ENCODE assay signal across 8 cellular contexts in genomic region chr1:67687198-67687545, GRCh38. TPM values are rescaled to one million over a fixed set of nuclear protein-coding genes. Genes with fewer than 3 reads are reported as not detected.
DNase-seq lines count a peak whose midpoint lies in the region; TF ChIP-seq lines count a peak whose summit lies in the region.

No MANE protein-coding gene starts in this region.

- peaks cover 43% of the 10 kb centered on the region for H3K36me3 ChIP-seq in DOHH2 (ENCODE audit: control insufficient read depth, low read length)
- H3K36me3 ChIP-seq in MG63, result peaks cover 55% of the 10 kb centered on the region
- H3K36me3 ChIP-seq in neuron (ENCODE audit: insufficient read depth, low read length), result peaks cover 25% of the 10 kb centered on the region

- intact Hi-C loops in dorsolateral prefrontal cortex (cut with DNase I), result loop anchor here (5.0 to 10.0 kb wide), 5 partner anchors 70 to 415 kb away; partner anchors contain the start of gene SERBP1 (in 1 of the 2)

- H3K27ac ChIP-seq in DOHH2 (ENCODE audit: low read depth, low read length) (no peak overlapping the region), dorsolateral prefrontal cortex (peak overlapping the region in 46 of 59 donors; percentile 63 to 96 (median 89))

- peaks cover 23% of the 10 kb centered on the region for H3K79me2 ChIP-seq in DOHH2 (ENCODE audit: control insufficient read depth, low read length)

- H3K9me3 ChIP-seq in DOHH2 (ENCODE audit: control insufficient read depth, insufficient read depth, low read length) (no peaks in the 10 kb centered on the region), MG63 (no peaks in the 10 kb centered on the region), neuron (ENCODE audit: low read length) (no peaks in the 10 kb centered on the region)

- H3K4me1 ChIP-seq in DOHH2 (ENCODE audit: control insufficient read depth, low read length), result peaks cover 17% of the 10 kb centered on the region
- H3K4me1 ChIP-seq in neuron (ENCODE audit: insufficient read depth, low read length), result peaks cover 38% of the 10 kb centered on the region

- TF ChIP-seq CTCF in DOHH2 (IDR thresholded peaks at IDR 0.05; ENCODE audit: low read depth, low read length, poor library complexity, severe bottlenecking) (no peak), dorsolateral prefrontal cortex (IDR thresholded peaks at IDR 0.05 in 54 of 56, conservative IDR thresholded peaks at IDR 0.05 in 2 of 56; ENCODE audit: low read depth in 1 of 56, partially characterized antibody in 56 of 56) (no peak)

- H4K20me1 ChIP-seq in DOHH2 (ENCODE audit: control insufficient read depth, insufficient read depth, low read depth, low read length), result peaks cover 8% of the 10 kb centered on the region; the same call in 1 of the 2 replicates

- H3K9me2 ChIP-seq in DOHH2 (replicated peaks; ENCODE audit: control insufficient read depth, low read length), result no peaks in the 10 kb centered on the region

- H2AFZ ChIP-seq in neuron (ENCODE audit: low read depth, low read length), result no peak overlapping the region

- no peak for DNase-seq in MG63
- no peak for DNase-seq in dorsolateral prefrontal cortex
- no peak for DNase-seq in NCI-H748 treated with DMSO at 0.1 percent for 48 hours (lab: John Stamatoyannopoulos, UW)
- no peak for DNase-seq in LoVo (ENCODE audit: low spot score)
- DNase-seq in COR-L47 (lab: John Stamatoyannopoulos, UW), result no peak
- no peak for DNase-seq in AG20443 (ENCODE audit: low spot score)

- H3K4me3 ChIP-seq in DOHH2 (ENCODE audit: low read length) (peak overlapping the region; percentile 77), MG63 (peak overlapping the region; percentile 92), dorsolateral prefrontal cortex (peak overlapping the region in 57 of 59 donors; percentile 50 to 99 (median 83)), neuron (ENCODE audit: low read length) (peak overlapping the region; percentile 94)

- H3K4me2 ChIP-seq in DOHH2 (ENCODE audit: low read length), result peak overlapping the region; percentile 86

- H3K27me3 ChIP-seq in DOHH2 (ENCODE audit: control insufficient read depth, low read length), result no peaks in the 10 kb centered on the region
- H3K27me3 ChIP-seq in MG63, result no peaks in the 10 kb centered on the region
- H3K27me3 ChIP-seq in dorsolateral prefrontal cortex, result no peaks in the 10 kb centered on the region
- no peaks in the 10 kb centered on the region for H3K27me3 ChIP-seq in neuron (ENCODE audit: insufficient read depth, low read length)

- peaks cover 18% of the 10 kb centered on the region; the same call in 1 of the 2 replicates for H3F3A ChIP-seq in DOHH2 (ENCODE audit: control insufficient read depth, insufficient read depth)

RNA-seq across cellular contexts. Expression of gene GADD45A, which starts 2.2 kb away (rescaled TPM):
- 16.5 and 20.5 TPM in 2 replicates for total RNA-seq in MG63 (2014; rRNA removed; shearing (Covaris generic); ENCODE audit: low replicate concordance)
- 100 to 1,000 TPM in 5 of 120 experiments, 10 to 100 TPM in 115; 14.8 to 161 (median 25.8) TPM for total RNA-seq in dorsolateral prefrontal cortex
